Comparison of ENCODE assay signal across 11 cellular contexts in genomic region chr10:99834410-99834809, GRCh38. TPM values are rescaled to one million over a fixed set of nuclear protein-coding genes. Genes with fewer than 3 reads are reported as not detected.
A peak's percentile ranks its signal among the peaks of the same experiment; 100 is the strongest.
DNase-seq lines count a peak whose midpoint lies in the region; ATAC-seq, FAIRE-seq and TF ChIP-seq lines count a peak whose summit lies in the region.
"Had no signal": no experiment of that assay in that cellular context is flagged by ENCODE, and none has a peak within 500 bp of the region (broad histone marks: within the 10 kb centered on the region; RNA-seq: fewer than 3 reads in every experiment).

No MANE protein-coding gene starts in this region.

- TF ChIP-seq CTCF in AG10803 (conservative IDR thresholded peaks at IDR 0.05; ENCODE audit: low read length), result no peak
- TF ChIP-seq CTCF in HCT116 (IDR thresholded peaks at IDR 0.05 in 2 of 3, conservative IDR thresholded peaks at IDR 0.05 in 1 of 3; ENCODE audit: borderline replicate concordance in 1 of 3, insufficient read depth in 1 of 3, low read depth in 2 of 3, low read length in 2 of 3), result no peak
- TF ChIP-seq CTCF in keratinocyte (optimal IDR thresholded peaks at IDR 0.05 in 1 of 3, IDR thresholded peaks at IDR 0.05 in 1 of 3, conservative IDR thresholded peaks at IDR 0.05 in 1 of 3; ENCODE audit: extremely low read depth in 1 of 3, insufficient read depth in 2 of 3, low read length in 3 of 3), result no peak
- TF ChIP-seq CTCF in CD14-positive monocyte (IDR thresholded peaks at IDR 0.05), result no peak

- dilution Hi-C loops in keratinocyte (cut with MboI; ENCODE audit: extremely low pct_ligation_motif_present, low sequenced_read_pairs), result no loop called here

- H3K27me3 ChIP-seq in HCT116 (ENCODE audit: insufficient read depth, low read length), result no peaks in the 10 kb centered on the region
- no peaks in the 10 kb centered on the region for H3K27me3 ChIP-seq in keratinocyte (ENCODE audit: control insufficient read depth, extremely low read depth, insufficient read depth, low read length)

- RAD21 ChIA-PET in HCT116 (lab: Charles Lee; ENCODE audit: low non-redundant PET in 1 of 2, low total read pairs in 2 of 2, uncharacterized antibody in 2 of 2, unreplicated experiment in 2 of 2), result no interaction called here

- H3K4me1 ChIP-seq in HCT116 (ENCODE audit: control insufficient read depth in 1 of 2, insufficient read depth in 2 of 2, low read length in 2 of 2) (peaks cover 0 to 9% of the 10 kb centered on the region in 2 experiments; a peak in 2 of 4 replicates), keratinocyte (ENCODE audit: control insufficient read depth, extremely low read depth, insufficient read depth, low read length) (peaks cover 15% of the 10 kb centered on the region)

- no peak overlapping the region for H3K4me3 ChIP-seq in AG10803 (ENCODE audit: low read length)
- no peak overlapping the region for H3K4me3 ChIP-seq in HCT116 (replicated peaks in 1 of 2; ENCODE audit: low read depth in 1 of 2, low read length in 2 of 2)
- H3K4me3 ChIP-seq in keratinocyte (ENCODE audit: control insufficient read depth in 2 of 3, extremely low read depth in 1 of 3, insufficient read depth in 2 of 3, low read depth in 1 of 3, low read length in 3 of 3), result no peak overlapping the region

- peaks cover 4% of the 10 kb centered on the region for H3K9me3 Mint-ChIP-seq in activated T-helper 17 cell treated with anti-CD3 and anti-CD28 coated beads, Interleukin-2, amount 50 U/mL, for 72 hours
- H3K9me3 Mint-ChIP-seq in CD14-positive monocyte, result no peaks in the 10 kb centered on the region

- H3K27ac ChIP-seq in HCT116 (ENCODE audit: low read depth, low read length), result no peak overlapping the region
- H3K27ac ChIP-seq in keratinocyte (ENCODE audit: control insufficient read depth, insufficient read depth, low read length), result peak overlapping the region; percentile 86

- intact Hi-C loops in HCT116 (cut with micrococcal nuclease) (no loop called here), CD14-positive monocyte (cut with micrococcal nuclease) (no loop called here)

- no peak for TF ChIP-seq RAD21 in HCT116 (IDR thresholded peaks at IDR 0.05; ENCODE audit: low read depth)

- FAIRE-seq in keratinocyte (lab: Jason Lieb, UNC), result peak; percentile 92

- DNase-seq in AG10803 (ENCODE audit: low read depth) (peak; percentile 65), HCT116 (ENCODE audit: low read depth, low spot score) (peak; percentile 12), keratinocyte (ENCODE audit: low read depth, low spot score) (peak; percentile 46), CD14-positive monocyte (ENCODE audit: low spot score) (no peak), Ammon's horn (ENCODE audit: low spot score) (no peak), NCI-H2029 (lab: John Stamatoyannopoulos, UW) (no peak)
- DNase-seq in activated CD4-positive, alpha-beta T cell treated with anti-CD3 and anti-CD28 coated beads, Interleukin-2, amount 50 U/mL, for 1 hour, result no peak
- DNase-seq: activated naive CD4-positive, alpha-beta T cell treated with anti-CD3 and anti-CD28 coated beads, Interleukin-2, amount 50 U/mL, for 16 hours; effector CD4-positive, alpha-beta T cell; NCI-H1694 treated with DMSO at 0.1 percent for 48 hours had no signal

- no peaks in the 10 kb centered on the region for H3K9me2 ChIP-seq in HCT116 (ENCODE audit: insufficient read depth)

- POLR2A ChIA-PET in HCT116 (lab: Charles Lee), result no interaction called here

- peaks cover 17 to 67% of the 10 kb centered on the region in 2 experiments; a peak in 3 of 4 replicates for H3K36me3 ChIP-seq in HCT116 (ENCODE audit: control insufficient read depth in 1 of 2, insufficient read depth in 2 of 2, low read length in 2 of 2)
- H3K36me3 ChIP-seq in keratinocyte (ENCODE audit: control insufficient read depth in 2 of 2, extremely low read depth in 1 of 2, insufficient read depth in 2 of 2, low read length in 2 of 2), result peaks cover 0 to 4% of the 10 kb centered on the region in 2 experiments

- no peaks in the 10 kb centered on the region for H3K27me3 Mint-ChIP-seq in activated T-helper 17 cell treated with anti-CD3 and anti-CD28 coated beads, Interleukin-2, amount 50 U/mL, for 72 hours
- H3K27me3 Mint-ChIP-seq in CD14-positive monocyte (ENCODE audit: low read depth in 3 of 3), result peaks cover 1 to 3% (median 2%) of the 10 kb centered on the region in 3 donors

- H3K79me2 ChIP-seq in HCT116 (ENCODE audit: insufficient read depth, low read length), result no peaks in the 10 kb centered on the region
- H3K79me2 ChIP-seq in keratinocyte (ENCODE audit: control insufficient read depth, insufficient read depth, low read length), result no peaks in the 10 kb centered on the region

- H3K36me3 Mint-ChIP-seq in activated T-helper 17 cell treated with anti-CD3 and anti-CD28 coated beads, Interleukin-2, amount 50 U/mL, for 72 hours (ENCODE audit: low read depth), result no peaks in the 10 kb centered on the region
- no peaks in the 10 kb centered on the region for H3K36me3 Mint-ChIP-seq in CD14-positive monocyte

- H3K4me1 Mint-ChIP-seq in activated T-helper 17 cell treated with anti-CD3 and anti-CD28 coated beads, Interleukin-2, amount 50 U/mL, for 72 hours, result peaks cover 12% of the 10 kb centered on the region
- no peaks in the 10 kb centered on the region for H3K4me1 Mint-ChIP-seq in CD14-positive monocyte

- no peaks in the 10 kb centered on the region for H3K9me1 ChIP-seq in keratinocyte (ENCODE audit: control insufficient read depth, extremely low read depth, insufficient read depth, low read length)

- no peak overlapping the region for H3K27ac Mint-ChIP-seq in activated T-helper 17 cell treated with anti-CD3 and anti-CD28 coated beads, Interleukin-2, amount 50 U/mL, for 72 hours
- no peak overlapping the region for H3K27ac Mint-ChIP-seq in CD14-positive monocyte

- H3K9me3 ChIP-seq in HCT116 (ENCODE audit: control insufficient read depth in 1 of 2, insufficient read depth in 1 of 2, low read depth in 1 of 2, low read length in 2 of 2) (no peaks in the 10 kb centered on the region), keratinocyte (ENCODE audit: control insufficient read depth, low read depth, low read length) (no peaks in the 10 kb centered on the region)

- H3K4me3 Mint-ChIP-seq in activated T-helper 17 cell treated with anti-CD3 and anti-CD28 coated beads, Interleukin-2, amount 50 U/mL, for 72 hours, result no peak overlapping the region
- H3K4me3 Mint-ChIP-seq in CD14-positive monocyte, result no peak overlapping the region

- H2AFZ ChIP-seq in HCT116 (ENCODE audit: low read depth, low read length, poor library complexity, severe bottlenecking) (no peak overlapping the region), keratinocyte (ENCODE audit: control insufficient read depth, low read length) (peak overlapping the region; percentile 59)

- ATAC-seq in HCT116, result peak; percentile 56; the same call in 1 of the 2 replicates
- peak; percentile 87 for ATAC-seq in activated T-helper 17 cell treated with anti-CD3 and anti-CD28 coated beads, Interleukin-2, amount 50 U/mL, for 72 hours (replicated peaks)

- BruUV-seq in HCT116 (replicated peaks; lab: Mats Ljungman, UMichigan), result no TSS peak

- no peak for TF ChIP-seq POLR2A in HCT116 (IDR thresholded peaks at IDR 0.05; ENCODE audit: borderline replicate concordance, extremely low read depth, insufficient read depth, insufficient read length)

- H3K9ac ChIP-seq in HCT116 (ENCODE audit: low read length) (no peak overlapping the region), keratinocyte (ENCODE audit: control insufficient read depth, extremely low read depth, insufficient read depth, low read length) (no peak overlapping the region)

- H4K20me1 ChIP-seq in HCT116 (ENCODE audit: insufficient read depth), result no peaks in the 10 kb centered on the region
- H4K20me1 ChIP-seq in keratinocyte (ENCODE audit: control insufficient read depth, extremely low read depth, insufficient read depth, low read length), result no peaks in the 10 kb centered on the region

- H3K4me2 ChIP-seq in HCT116 (ENCODE audit: low read length) (0 out of 2 replicates have a peak overlapping the region, but pooled peaks have one; percentile 10), keratinocyte (ENCODE audit: control insufficient read depth, extremely low read depth, insufficient read depth, low read depth, low read length) (peak overlapping the region; percentile 49)

- CTCF ChIA-PET in HCT116 (lab: Charles Lee), result no interaction called here

TF ChIP-seq in HCT116, 20 proteins besides CTCF, POLR2A, EP300 and RAD21:
- TF ChIP-seq FOSL1 (IDR thresholded peaks at IDR 0.05; ENCODE audit: low read depth) (peak; percentile 21; the same call in 1 of the 2 replicates), TCF7L2 (IDR thresholded peaks at IDR 0.05; ENCODE audit: borderline replicate concordance, extremely low read depth, insufficient read depth, insufficient read length) (no peak)

RNA-seq across cellular contexts. Expression of gene ABCC2, which starts 52.0 kb away (rescaled TPM):
- 88.2 TPM for total RNA-seq in HCT116 (2021; ENCODE audit: unreplicated experiment)
- 8.1 and 12.2 TPM in 2 replicates for polyA plus RNA-seq in HCT116 (2012)
- total RNA-seq in activated T-helper 17 cell treated with anti-CD3 and anti-CD28 coated beads, Interleukin-2, amount 50 U/mL, for 72 hours, result 1 to 10 TPM; 2.4 to 3.2 TPM
- 2.3 to 3.3 TPM (median 2.5 TPM) in 3 replicates for polyA plus RNA-seq in keratinocyte
- polyA plus RNA-seq in keratinocyte (2011; ENCODE audit: low read depth), result 2.2 TPM
- polyA plus RNA-seq in keratinocyte (2011; cell fraction: cytosol; rRNA removed), result 0.71 and 1.8 TPM in 2 replicates
- 8.4 and 8.6 TPM in 2 replicates for polyA plus RNA-seq in keratinocyte (2011; cell fraction: nucleus; rRNA removed)
- 1.1 and 1.3 TPM in 2 replicates for polyA plus RNA-seq in keratinocyte (2012; ENCODE audit: low replicate concordance)
- 2.7 to 8.1 TPM (median 7.4 TPM) in 3 replicates for polyA minus RNA-seq in keratinocyte
- polyA minus RNA-seq in keratinocyte (2011; cell fraction: cytosol; rRNA and poly(A)+ RNA removed), result 4.6 TPM
- 7.6 and 15.6 TPM in 2 replicates for polyA minus RNA-seq in keratinocyte (2011; cell fraction: nucleus; rRNA and poly(A)+ RNA removed)
- polyA plus RNA-seq in CD14-positive monocyte, result under 1 TPM; 0.09 to 0.35 TPM

Comparison
In these comparisons a context has a peak if more than half of its experiments do, and no peak if none do; other contexts are left out.
1. DNase-seq: peak in AG10803 (single experiment), HCT116 (single experiment) and keratinocyte (single experiment); none in CD14-positive monocyte (single experiment), Ammon's horn (single experiment), activated CD4-positive, alpha-beta T cell treated with anti-CD3 and anti-CD28 coated beads, Interleukin-2, amount 50 U/mL, for 1 hour (single experiment) and NCI-H2029 (single experiment).
2. RNA of gene ABCC2, which starts 52.0 kb away (total RNA-seq): 88.2 TPM in HCT116 (single experiment); 2.4 to 3.2 TPM in activated T-helper 17 cell treated with anti-CD3 and anti-CD28 coated beads, Interleukin-2, amount 50 U/mL, for 72 hours; every median in the first group is over 10 times any median in the second.